In genomic region chr14:24952851-24953666, GRCh38 we compare ENCODE assay signal across 11 cellular contexts.
A peak's percentile ranks its signal among the peaks of the same experiment; 100 is the strongest.
DNase-seq lines count a peak whose midpoint lies in the region; ATAC-seq and TF ChIP-seq lines count a peak whose summit lies in the region.
"Had no signal": no experiment of that assay in that cellular context is flagged by ENCODE, and none has a peak within 500 bp of the region (broad histone marks: within the 10 kb centered on the region; RNA-seq: fewer than 3 reads in every experiment).

No MANE protein-coding gene starts in this region.

- H3K27me3 Mint-ChIP-seq in type B pancreatic cell: no peaks in the 10 kb centered on the region

- H3K36me3 Mint-ChIP-seq in type B pancreatic cell: no peaks in the 10 kb centered on the region
- H3K36me3 Mint-ChIP-seq: activated naive CD4-positive, alpha-beta T cell treated with anti-CD3 and anti-CD28 coated beads, Interleukin-2, amount 50 U/mL, for 24 hours had no signal

- no peak overlapping the region for H3K4me3 Mint-ChIP-seq in type B pancreatic cell
- H3K4me3 Mint-ChIP-seq: activated naive CD4-positive, alpha-beta T cell treated with anti-CD3 and anti-CD28 coated beads, Interleukin-2, amount 50 U/mL, for 24 hours had no signal

- H3K4me2 ChIP-seq in hepatocyte: no peak overlapping the region

- in situ Hi-C loops in SK-MEL-5 (cut with HindIII; ENCODE audit: low pct_unique_long_range_greater_than_20kb, low sequenced_read_pairs): no loop called here

- H3K4me1 ChIP-seq in hepatocyte (ENCODE audit: insufficient read depth) (no peaks in the 10 kb centered on the region), left lung (no peaks in the 10 kb centered on the region)
- H3K4me1 ChIP-seq: pancreas had no signal

- H3K27me3 ChIP-seq in hepatocyte (no peaks in the 10 kb centered on the region), left lung (no peaks in the 10 kb centered on the region)
- H3K27me3 ChIP-seq: pancreas had no signal

- H2AFZ ChIP-seq in hepatocyte: no peak overlapping the region

- H3K4me1 Mint-ChIP-seq in type B pancreatic cell (ENCODE audit: unreplicated experiment): no peaks in the 10 kb centered on the region
- H3K4me1 Mint-ChIP-seq: activated naive CD4-positive, alpha-beta T cell treated with anti-CD3 and anti-CD28 coated beads, Interleukin-2, amount 50 U/mL, for 24 hours had no signal

- no peaks in the 10 kb centered on the region for H4K20me1 ChIP-seq in hepatocyte (ENCODE audit: insufficient read depth, poor library complexity, severe bottlenecking)

- H3K9me3 ChIP-seq in hepatocyte (ENCODE audit: low read depth) (no peaks in the 10 kb centered on the region), left lung (no peaks in the 10 kb centered on the region)
- H3K9me3 ChIP-seq: pancreas had no signal

- H3K27ac ChIP-seq in hepatocyte (no peak overlapping the region), left lung (no peak overlapping the region)
- H3K27ac ChIP-seq: pancreas had no signal

- H3K4me3 ChIP-seq in hepatocyte (no peak overlapping the region), left lung (no peak overlapping the region)
- H3K4me3 ChIP-seq: pancreas had no signal

- peak; percentile 22 for TF ChIP-seq CTCF in hepatocyte (IDR thresholded peaks at IDR 0.05; ENCODE audit: poor library complexity)
- TF ChIP-seq CTCF in type B pancreatic cell (conservative IDR thresholded peaks at IDR 0.05): peak; percentile 55
- TF ChIP-seq CTCF in left lung (IDR thresholded peaks at IDR 0.05): no peak
- no peak for TF ChIP-seq CTCF in GM20000 (IDR thresholded peaks at IDR 0.05; ENCODE audit: extremely low read depth, missing control alignments)

- no peaks in the 10 kb centered on the region for H3K9me3 Mint-ChIP-seq in type B pancreatic cell
- H3K9me3 Mint-ChIP-seq: activated naive CD4-positive, alpha-beta T cell treated with anti-CD3 and anti-CD28 coated beads, Interleukin-2, amount 50 U/mL, for 24 hours had no signal

- no peaks in the 10 kb centered on the region for H3K9me2 ChIP-seq in hepatocyte (replicated peaks; ENCODE audit: insufficient read depth)

- no peak overlapping the region for H3K27ac Mint-ChIP-seq in type B pancreatic cell
- H3K27ac Mint-ChIP-seq: activated naive CD4-positive, alpha-beta T cell treated with anti-CD3 and anti-CD28 coated beads, Interleukin-2, amount 50 U/mL, for 24 hours had no signal

- H3K36me3 ChIP-seq in hepatocyte (replicated peaks; ENCODE audit: insufficient read depth, low read depth): no peaks in the 10 kb centered on the region
- no peaks in the 10 kb centered on the region for H3K36me3 ChIP-seq in left lung
- H3K36me3 ChIP-seq: pancreas had no signal

- DNase-seq in SIG-M5 treated with dmso at 0.1 percent for 504 hours (lab: John Stamatoyannopoulos, UW; ENCODE audit: unreplicated experiment): peak; percentile 4
- DNase-seq in SIG-M5 (lab: John Stamatoyannopoulos, UW): no peak
- peak; percentile 71 for DNase-seq in SK-MEL-5 (ENCODE audit: low read depth, low spot score)
- DNase-seq in hepatocyte (ENCODE audit: low spot score): peak; percentile 40
- DNase-seq in type B pancreatic cell (ENCODE audit: extremely low spot score, unreplicated experiment): no peak
- no peak for DNase-seq in T-helper 2 cell
- DNase-seq in left lung: no peak
- no peak for DNase-seq in GM20000 (ENCODE audit: low spot score)
- DNase-seq: activated CD4-positive, alpha-beta T cell treated with anti-CD3 and anti-CD28 coated beads for 48 hours; pancreas had no signal

- ATAC-seq in left lung: no peak

- WGBS in hepatocyte (ENCODE audit: low lambda C conversion rate, missing lambda C conversion rate): 90% methylated on average over 8 of the region's 8 CpGs

- peaks cover 69% of the 10 kb centered on the region for H3K79me2 ChIP-seq in hepatocyte

- intact Hi-C loops in left lung (cut with DNase I): no loop called here

Comparison
In these comparisons a context has a peak if more than half of its experiments do, and no peak if none do; other contexts are left out.
1. DNase-seq: peak in SIG-M5 treated with dmso at 0.1 percent for 504 hours (single experiment), SK-MEL-5 (single experiment) and hepatocyte (single experiment); none in SIG-M5 (single experiment), type B pancreatic cell (single experiment), T-helper 2 cell (0 of 5), left lung (0 of 2) and GM20000 (single experiment).
2. CTCF ChIP-seq: peak in hepatocyte (single experiment) and type B pancreatic cell (single experiment); none in left lung (0 of 2) and GM20000 (single experiment).